Comparison of ENCODE assay signal across 18 cellular contexts in genomic region chr9:27436234-27436633, GRCh38.
DNase-seq lines count a peak whose midpoint lies in the region; ATAC-seq and TF ChIP-seq lines count a peak whose summit lies in the region.
"Had no signal": no experiment of that assay in that cellular context is flagged by ENCODE, and none has a peak within 500 bp of the region (broad histone marks: within the 10 kb centered on the region; RNA-seq: fewer than 3 reads in every experiment).

No MANE protein-coding gene starts in this region.

- no peaks in the 10 kb centered on the region for H3K9me3 Mint-ChIP-seq in Caco-2 (ENCODE audit: unreplicated experiment)
- H3K9me3 Mint-ChIP-seq in neural crest cell: no peaks in the 10 kb centered on the region
- H3K9me3 Mint-ChIP-seq: GM23338; stimulated activated naive CD8-positive, alpha-beta T cell treated with anti-CD3 and anti-CD28 coated beads, Interleukin-15, Interleukin-2, amounts not matched to agents 100 ng/mL and 50 ng/mL, for 24 hours had no signal

- POLR2A ChIA-PET in Caco-2 (lab: Charles Lee): no interaction called here

- no peaks in the 10 kb centered on the region for H3K27me3 ChIP-seq in Caco-2 (replicated peaks; ENCODE audit: control insufficient read depth, insufficient read depth, low read length)
- H3K27me3 ChIP-seq in dorsolateral prefrontal cortex: no peaks in the 10 kb centered on the region
- H3K27me3 ChIP-seq in WERI-Rb-1 (ENCODE audit: insufficient read depth, low read depth, severe bottlenecking): no peaks in the 10 kb centered on the region

- H3K9me3 ChIP-seq in Caco-2 (no peaks in the 10 kb centered on the region), WERI-Rb-1 (ENCODE audit: severe bottlenecking) (no peaks in the 10 kb centered on the region)

- DNase-seq in Caco-2 (peak; percentile 47 to 48), NCI-H345 treated with DMSO at 0.1 percent for 48 hours (lab: John Stamatoyannopoulos, UW; ENCODE audit: unreplicated experiment) (peak; percentile 70), dorsolateral prefrontal cortex (no peak), neural crest cell (ENCODE audit: low read depth, low spot score) (no peak), WERI-Rb-1 (no peak), HK-2 (ENCODE audit: unreplicated experiment) (no peak)
- DNase-seq in activated naive CD4-positive, alpha-beta T cell treated with anti-CD3 and anti-CD28 coated beads, Interleukin-2, amount 50 U/mL, for 16 hours: no peak
- DNase-seq: activated CD4-positive, alpha-beta T cell treated with anti-CD3 and anti-CD28 coated beads, Interleukin-2, amount 10 ng/mL, durations not matched to agents 7 days and 5 days; activated T-cell treated with anti-CD3 and anti-CD28 coated beads, Interleukin-2, amount 50 U/mL, for 48 hours; DND-41; effector CD8-positive, alpha-beta T cell; mesenchymal stem cell; NCI-H1048; nucleus accumbens had no signal

- H3K27ac ChIP-seq in dorsolateral prefrontal cortex (peak overlapping the region in 39 of 59 donors; percentile 0 to 100 (median 95)), WERI-Rb-1 (no peak overlapping the region)

- H3K27ac Mint-ChIP-seq in Caco-2 (ENCODE audit: unreplicated experiment): no peak overlapping the region
- H3K27ac Mint-ChIP-seq in neural crest cell (ENCODE audit: unreplicated experiment): peak overlapping the region; percentile 69
- H3K27ac Mint-ChIP-seq: activated CD4-positive, alpha-beta T cell treated with anti-CD3 and anti-CD28 coated beads, Interleukin-2, amount 10 ng/mL, durations not matched to agents 7 days and 5 days; GM23338; stimulated activated naive CD8-positive, alpha-beta T cell treated with anti-CD3 and anti-CD28 coated beads, Interleukin-15, Interleukin-2, amounts not matched to agents 100 ng/mL and 50 ng/mL, for 24 hours had no signal

- intact Hi-C loops in Caco-2 (cut with micrococcal nuclease; ENCODE audit: unreplicated experiment) (loop anchor here (1.0 to 2.0 kb wide), 2 partner anchors 93 to 103 kb away; partner anchors contain the start of gene MOB3B), dorsolateral prefrontal cortex (cut with DNase I) (no loop called here)

- H3K36me3 Mint-ChIP-seq in Caco-2 (ENCODE audit: insufficient read depth, unreplicated experiment) (no peaks in the 10 kb centered on the region), neural crest cell (ENCODE audit: low read depth) (peaks cover 8% of the 10 kb centered on the region)

- H3K36me3 ChIP-seq in Caco-2 (ENCODE audit: control insufficient read depth, insufficient read depth, low read length): no peaks in the 10 kb centered on the region
- no peaks in the 10 kb centered on the region for H3K36me3 ChIP-seq in WERI-Rb-1

- TF ChIP-seq CTCF in Caco-2 (IDR thresholded peaks at IDR 0.05; ENCODE audit: insufficient read depth in 1 of 2, low read depth in 1 of 2, low read length in 1 of 2, severe bottlenecking in 1 of 2, unreplicated experiment in 1 of 2): no peak
- no peak for TF ChIP-seq CTCF in dorsolateral prefrontal cortex (IDR thresholded peaks at IDR 0.05 in 54 of 56, conservative IDR thresholded peaks at IDR 0.05 in 2 of 56; ENCODE audit: low read depth in 1 of 56, partially characterized antibody in 56 of 56)
- no peak for TF ChIP-seq CTCF in neural crest cell (conservative IDR thresholded peaks at IDR 0.05)
- TF ChIP-seq CTCF in WERI-Rb-1 (IDR thresholded peaks at IDR 0.05; ENCODE audit: low read depth, low read length): no peak

- no peak for ATAC-seq in GM18520 (IDR thresholded peaks at IDR 0.05; ENCODE audit: unreplicated experiment)
- ATAC-seq: GM23338 had no signal

- H3K4me3 Mint-ChIP-seq in Caco-2 (ENCODE audit: unreplicated experiment) (no peak overlapping the region), neural crest cell (no peak overlapping the region)
- H3K4me3 Mint-ChIP-seq: activated CD4-positive, alpha-beta T cell treated with anti-CD3 and anti-CD28 coated beads, Interleukin-2, amount 10 ng/mL, durations not matched to agents 7 days and 5 days; GM23338; stimulated activated naive CD8-positive, alpha-beta T cell treated with anti-CD3 and anti-CD28 coated beads, Interleukin-15, Interleukin-2, amounts not matched to agents 100 ng/mL and 50 ng/mL, for 24 hours had no signal

- CTCF ChIA-PET in Caco-2 (lab: Charles Lee): interaction anchor here (0.6 kb wide), 1 partner anchor 48 kb away, joined by 3 read pairs; no protein-coding TSS in a partner anchor

- H3K27me3 Mint-ChIP-seq in Caco-2 (ENCODE audit: insufficient read depth, unreplicated experiment) (no peaks in the 10 kb centered on the region), neural crest cell (ENCODE audit: low read depth) (no peaks in the 10 kb centered on the region)
- H3K27me3 Mint-ChIP-seq: stimulated activated naive CD8-positive, alpha-beta T cell treated with anti-CD3 and anti-CD28 coated beads, Interleukin-15, Interleukin-2, amounts not matched to agents 100 ng/mL and 50 ng/mL, for 24 hours had no signal

- H3K4me1 Mint-ChIP-seq in Caco-2 (ENCODE audit: low read depth, unreplicated experiment) (peaks cover 45% of the 10 kb centered on the region), neural crest cell (peaks cover 44% of the 10 kb centered on the region)

- H3K4me3 ChIP-seq in Caco-2 (ENCODE audit: low read depth, low read length): no peak overlapping the region
- no peak overlapping the region for H3K4me3 ChIP-seq in dorsolateral prefrontal cortex
- H3K4me3 ChIP-seq in WERI-Rb-1 (ENCODE audit: low read depth, low read length): no peak overlapping the region
- H3K4me3 ChIP-seq: GM23338, skin epidermis had no signal

- H3K4me1 ChIP-seq in Caco-2: peaks cover 56% of the 10 kb centered on the region

- no TSS peak for BruUV-seq in Caco-2 (replicated peaks; lab: Mats Ljungman, UMichigan)

Comparison
In these comparisons a context has a peak if more than half of its experiments do, and no peak if none do; other contexts are left out.
1. DNase-seq: peak in Caco-2 (2 of 2) and NCI-H345 treated with DMSO at 0.1 percent for 48 hours (single experiment); none in dorsolateral prefrontal cortex (0 of 10), neural crest cell (single experiment), WERI-Rb-1 (single experiment), activated naive CD4-positive, alpha-beta T cell treated with anti-CD3 and anti-CD28 coated beads, Interleukin-2, amount 50 U/mL, for 16 hours (single experiment) and HK-2 (single experiment).